In the genomic region with DNA sequence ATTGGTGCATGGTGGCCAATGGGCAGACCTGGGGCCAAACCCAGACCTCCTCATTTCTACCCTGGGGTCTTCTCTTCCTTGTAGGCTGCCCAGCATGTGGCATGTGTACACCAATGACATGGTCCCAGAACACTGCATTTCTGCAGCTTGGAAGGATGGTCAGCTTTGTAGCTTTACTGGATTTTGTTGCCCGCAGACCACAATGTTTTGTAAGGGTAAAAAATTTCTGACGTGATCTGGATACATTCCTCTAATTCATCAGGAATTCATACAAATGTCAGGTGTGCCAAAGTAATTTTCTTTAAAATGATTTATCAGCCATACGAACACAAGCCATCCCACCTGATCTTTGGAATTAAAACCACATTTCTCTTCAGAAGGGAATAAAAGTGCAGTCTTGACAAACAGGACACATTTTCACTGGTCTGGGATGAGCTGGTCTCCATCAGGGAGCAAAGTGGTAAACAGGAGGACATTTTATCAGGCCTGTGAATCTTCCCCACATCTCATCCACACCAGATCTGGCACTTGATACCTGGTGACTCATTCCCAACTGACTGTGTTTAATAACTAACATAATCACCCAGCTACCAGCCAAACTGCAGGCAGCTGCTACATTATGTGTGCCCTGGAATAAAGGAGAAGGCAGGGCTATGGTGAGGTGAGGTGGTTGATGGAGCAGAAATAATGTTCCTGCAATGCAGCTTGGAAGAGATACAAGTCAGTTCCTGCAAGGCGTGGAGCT, we compare ENCODE assay signal across 13 cellular contexts.
A peak's percentile ranks its signal among the peaks of the same experiment; 100 is the strongest.
DNase-seq lines count a peak whose midpoint lies in the region; ATAC-seq and TF ChIP-seq lines count a peak whose summit lies in the region.
"Had no signal": no experiment of that assay in that cellular context is flagged by ENCODE, and none has a peak within 500 bp of the region (broad histone marks: within the 10 kb centered on the region; RNA-seq: fewer than 3 reads in every experiment).

No MANE protein-coding gene starts in this region.

- H3K79me2 ChIP-seq in hepatocyte: no peaks in the 10 kb centered on the region

- no peak overlapping the region for H3K4me2 ChIP-seq in hepatocyte

- peaks cover 1 to 7% (median 3%) of the 10 kb centered on the region in 3 donors for H3K27me3 Mint-ChIP-seq in CD14-positive monocyte (ENCODE audit: low read depth in 3 of 3)

- WGBS in hepatocyte (ENCODE audit: low lambda C conversion rate, missing lambda C conversion rate): 73% methylated on average over 4 of the region's 4 CpGs

- intact Hi-C loops in CD14-positive monocyte (cut with micrococcal nuclease): no loop called here

- H4K20me1 ChIP-seq in hepatocyte (ENCODE audit: insufficient read depth, poor library complexity, severe bottlenecking): no peaks in the 10 kb centered on the region

- no peak for ATAC-seq in GM21447 (IDR thresholded peaks at IDR 0.05; ENCODE audit: unreplicated experiment)

- no peak overlapping the region for H3K27ac ChIP-seq in hepatocyte
- H3K27ac ChIP-seq: cardiac muscle cell had no signal

- H3K4me3 ChIP-seq in hepatocyte: no peak overlapping the region
- H3K4me3 ChIP-seq: cardiac muscle cell, HAP-1 had no signal

- no peaks in the 10 kb centered on the region for H3K36me3 Mint-ChIP-seq in CD14-positive monocyte

- H3K4me3 Mint-ChIP-seq in CD14-positive monocyte: no peak overlapping the region
- H3K4me3 Mint-ChIP-seq: stimulated activated naive CD8-positive, alpha-beta T cell treated with anti-CD3 and anti-CD28 coated beads, Interleukin-15, Interleukin-2, amounts not matched to agents 100 ng/mL and 50 ng/mL, for 24 hours had no signal

- no peaks in the 10 kb centered on the region for H3K9me2 ChIP-seq in hepatocyte (replicated peaks; ENCODE audit: insufficient read depth)

- H3K27ac Mint-ChIP-seq in CD14-positive monocyte: no peak overlapping the region
- H3K27ac Mint-ChIP-seq: stimulated activated naive CD8-positive, alpha-beta T cell treated with anti-CD3 and anti-CD28 coated beads, Interleukin-15, Interleukin-2, amounts not matched to agents 100 ng/mL and 50 ng/mL, for 24 hours had no signal

- H3K4me1 Mint-ChIP-seq in CD14-positive monocyte: no peaks in the 10 kb centered on the region

- H3K9me3 ChIP-seq in hepatocyte (ENCODE audit: low read depth): no peaks in the 10 kb centered on the region
- H3K9me3 ChIP-seq: HAP-1 had no signal

- H2AFZ ChIP-seq in hepatocyte: no peak overlapping the region

- H3K27me3 ChIP-seq in hepatocyte: no peaks in the 10 kb centered on the region

- no peaks in the 10 kb centered on the region for H3K36me3 ChIP-seq in hepatocyte (replicated peaks; ENCODE audit: insufficient read depth, low read depth)
- H3K36me3 ChIP-seq: cardiac muscle cell, HAP-1 had no signal

- DNase-seq in DMS 273 (lab: John Stamatoyannopoulos, UW; ENCODE audit: unreplicated experiment): peak; percentile 69
- peak; percentile 10 for DNase-seq in NCI-H1092 (lab: John Stamatoyannopoulos, UW)
- DNase-seq in SK-N-DZ (ENCODE audit: low spot score): peak; percentile 30
- peak; percentile 87 for DNase-seq in kidney glomerular epithelial cell (lab: John Stamatoyannopoulos, UW)
- no peak for DNase-seq in CD14-positive monocyte (ENCODE audit: low spot score)
- DNase-seq in HT-29 (ENCODE audit: low spot score): no peak
- no peak for DNase-seq in hepatocyte (ENCODE audit: low spot score)
- DNase-seq: activated CD8-positive, alpha-beta memory T cell treated with anti-CD3 and anti-CD28 coated beads, Interleukin-2, amount 50 U/mL, for 48 hours; stimulated activated CD4-positive, alpha-beta T cell treated with anti-CD3 and anti-CD28 coated beads, Interleukin-12 subunit alpha, Interleukin-12 subunit beta, amount 100 ng/mL, for 4 hours had no signal

- no peaks in the 10 kb centered on the region for H3K4me1 ChIP-seq in hepatocyte (ENCODE audit: insufficient read depth)
- H3K4me1 ChIP-seq: HAP-1 had no signal

- TF ChIP-seq CTCF in CD14-positive monocyte (IDR thresholded peaks at IDR 0.05): no peak
- no peak for TF ChIP-seq CTCF in hepatocyte (IDR thresholded peaks at IDR 0.05; ENCODE audit: poor library complexity)

- H3K9me3 Mint-ChIP-seq in CD14-positive monocyte: peaks cover 0 to 3% (median 0%) of the 10 kb centered on the region in 7 donors
- H3K9me3 Mint-ChIP-seq: stimulated activated naive CD8-positive, alpha-beta T cell treated with anti-CD3 and anti-CD28 coated beads, Interleukin-15, Interleukin-2, amounts not matched to agents 100 ng/mL and 50 ng/mL, for 24 hours had no signal

Comparison
In these comparisons a context has a peak if more than half of its experiments do, and no peak if none do; other contexts are left out.
1. DNase-seq: peak in DMS 273 (single experiment), NCI-H1092 (single experiment), SK-N-DZ (single experiment) and kidney glomerular epithelial cell (single experiment); none in CD14-positive monocyte (single experiment), HT-29 (single experiment) and hepatocyte (single experiment).